8 cellular contexts compared by ENCODE assay signal in the genomic region with DNA sequence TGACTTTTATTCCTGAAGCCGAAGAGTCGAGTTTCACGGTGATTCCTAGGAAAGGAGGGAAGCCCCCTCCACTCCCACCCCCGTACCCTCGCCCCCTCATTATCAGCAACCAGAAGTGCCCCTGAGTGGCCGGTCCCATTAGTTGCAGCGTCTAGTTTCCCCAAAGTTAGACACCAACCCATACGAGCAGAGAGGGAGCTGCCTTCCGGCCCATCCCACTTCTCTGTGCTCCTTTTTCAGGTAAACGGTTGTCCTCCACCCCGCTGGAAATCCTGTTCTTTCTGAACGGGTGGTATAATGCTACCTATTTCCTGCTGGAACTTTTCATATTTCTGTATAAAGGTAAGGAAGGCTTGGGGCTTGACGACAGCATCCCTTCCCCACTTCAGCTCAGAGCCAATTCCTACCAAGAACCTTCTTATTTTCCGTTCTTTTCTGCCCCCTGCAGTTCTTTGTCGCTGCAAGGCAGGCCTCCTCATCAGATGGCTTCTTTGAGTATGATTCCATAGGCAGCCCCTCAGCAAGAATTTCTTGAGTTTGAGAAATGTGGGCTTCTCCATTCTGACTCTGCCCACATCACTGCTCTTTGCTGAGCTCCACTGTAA.
A peak's percentile ranks its signal among the peaks of the same experiment; 100 is the strongest.
DNase-seq lines count a peak whose midpoint lies in the region; FAIRE-seq lines count a peak whose summit lies in the region.

No MANE protein-coding gene starts in this region.

- H3K36me3 ChIP-seq in iPS-18a (ENCODE audit: control insufficient read depth, low read depth, low read length), result peaks cover 11% of the 10 kb centered on the region

- H3K4me3 ChIP-seq in iPS-18a (ENCODE audit: low read length) (peak overlapping the region; percentile 72), skin epidermis (peak overlapping the region; percentile 46 to 69 (median 64))

- FAIRE-seq in urothelium cell line (lab: Jason Lieb, UNC), result no peak

- no peaks in the 10 kb centered on the region for H3K4me1 ChIP-seq in iPS-18a (ENCODE audit: control insufficient read depth, low read depth, low read length)

- peak overlapping the region; percentile 56 for H3K27ac ChIP-seq in angular gyrus (ENCODE audit: low read depth, low read length)
- H3K27ac ChIP-seq in iPS-18a (ENCODE audit: low read length), result no peak overlapping the region
- H3K27ac ChIP-seq in skin epidermis, result peak overlapping the region; percentile 46 to 96 (median 85)

- no peaks in the 10 kb centered on the region for H3K27me3 ChIP-seq in iPS-18a (ENCODE audit: control insufficient read depth, insufficient read depth, low read length)

- peak; percentile 5 for DNase-seq in activated T-cell treated with anti-CD3 and anti-CD28 coated beads for 1 hour (ENCODE audit: low read depth)
- DNase-seq in activated T-cell treated with anti-CD3 and anti-CD28 coated beads for 4 hours, result no peak
- peak; percentile 44 for DNase-seq in NAMALWA (ENCODE audit: low spot score)
- no peak for DNase-seq in urothelium cell line (ENCODE audit: low spot score)
- no peak for DNase-seq in middle frontal gyrus (ENCODE audit: extremely low spot score, low spot score)

- peak overlapping the region; percentile 56 for H3K9ac ChIP-seq in iPS-18a (ENCODE audit: low read length)

- H3K9me3 ChIP-seq in iPS-18a (ENCODE audit: control insufficient read depth, low read depth, low read length), result no peaks in the 10 kb centered on the region

Comparison
In these comparisons a context has a peak if more than half of its experiments do, and no peak if none do; other contexts are left out.
1. DNase-seq: peak in activated T-cell treated with anti-CD3 and anti-CD28 coated beads for 1 hour (single experiment) and NAMALWA (single experiment); none in activated T-cell treated with anti-CD3 and anti-CD28 coated beads for 4 hours (single experiment), urothelium cell line (single experiment) and middle frontal gyrus (single experiment).